ENCODE assay signal across 29 cellular contexts in genomic region chr1:205330161-205330560, GRCh38. TPM values are rescaled to one million over a fixed set of nuclear protein-coding genes. Genes with fewer than 3 reads are reported as not detected.
"Had no signal": no experiment of that assay in that cellular context is flagged by ENCODE, and none has a peak within 500 bp of the region (broad histone marks: within the 10 kb centered on the region; RNA-seq: fewer than 3 reads in every experiment).

No MANE protein-coding gene starts in this region.

- H3K27ac ChIP-seq: ascending aorta, cardiac muscle cell, VCaP had no signal

- ATAC-seq: activated CD8-positive, alpha-beta memory T cell treated with anti-CD3 and anti-CD28 coated beads, Interleukin-2, amount 10 ng/mL, durations not matched to agents 7 days and 5 days; activated CD8-positive, alpha-beta T cell treated with anti-CD3 and anti-CD28 coated beads for 36 hours; activated naive CD8-positive, alpha-beta T cell treated with anti-CD3 and anti-CD28 coated beads, Interleukin-2, amount 50 U/mL, for 24 hours had no signal

- H3K27me3 ChIP-seq: ascending aorta, cardiac muscle cell had no signal

- H3K9me3 ChIP-seq: ascending aorta had no signal

- DNase-seq: activated B cell treated with CpG ODN at 0.5 μM for 24 hours; activated CD4-positive, alpha-beta memory T cell treated with anti-CD3 and anti-CD28 coated beads for 36 hours; activated CD4-positive, alpha-beta T cell treated with anti-CD3 and anti-CD28 coated beads for 4 hours; activated CD4-positive, alpha-beta T cell treated with anti-CD3 and anti-CD28 coated beads, Interleukin-2, amount 10 ng/mL, durations not matched to agents 24 days and 14 days; activated CD4-positive, alpha-beta T cell treated with anti-CD3 and anti-CD28 coated beads, Interleukin-2, amount 50 U/mL, for 1 hour; activated CD4-positive, alpha-beta T cell treated with anti-CD3 and anti-CD28 coated beads, Interleukin-2, amount 50 U/mL, for 4 hours; activated CD4-positive, CD25-positive, alpha-beta regulatory T cell treated with anti-CD3 and anti-CD28 coated beads, Interleukin-2, amount 50 U/mL, for 72 hours; activated CD8-positive, alpha-beta memory T cell treated with anti-CD3 and anti-CD28 coated beads, Interleukin-2, amount 10 ng/mL, durations not matched to agents 7 days and 5 days; activated CD8-positive, alpha-beta memory T cell treated with anti-CD3 and anti-CD28 coated beads, Interleukin-2, amount 50 U/mL, for 48 hours; activated CD8-positive, alpha-beta T cell treated with anti-CD3 and anti-CD28 coated beads for 36 hours; activated effector memory CD4-positive, alpha-beta T cell treated with Interleukin-2 at 50 U/mL for 16 hours; activated gamma-delta T cell; activated naive CD4-positive, alpha-beta T cell treated with anti-CD3 and anti-CD28 coated beads, Interleukin-2, amount 10 ng/mL, durations not matched to agents 7 days and 5 days; activated naive CD4-positive, alpha-beta T cell treated with Interleukin-2 at 50 U/mL for 16 hours; activated naive CD8-positive, alpha-beta T cell treated with anti-CD3 and anti-CD28 coated beads, Interleukin-2, amount 10 ng/mL, durations not matched to agents 7 days and 5 days; activated naive CD8-positive, alpha-beta T cell treated with anti-CD3 and anti-CD28 coated beads, Interleukin-2, amount 50 U/mL, for 24 hours; activated T-cell treated with anti-CD3 and anti-CD28 coated beads, Interleukin-2, amount 50 U/mL, for 24 hours; activated T-cell treated with anti-CD3 and anti-CD28 coated beads, Interleukin-2, amount 50 U/mL, for 48 hours; amygdala; anterior cingulate cortex; cerebellar nuclear complex; T-helper 1 cell; T-helper 2 cell; T-helper 9 cell had no signal

- H3K4me3 ChIP-seq: ascending aorta, cardiac muscle cell had no signal

- H3K4me1 ChIP-seq: ascending aorta had no signal

- H3K36me3 ChIP-seq: ascending aorta, cardiac muscle cell had no signal

RNA-seq across cellular contexts. Expression of gene KLHDC8A, which starts 26.6 kb away (rescaled TPM):
- total RNA-seq: activated CD4-positive, alpha-beta memory T cell treated with anti-CD3 and anti-CD28 coated beads for 36 hours; activated CD8-positive, alpha-beta memory T cell treated with anti-CD3 and anti-CD28 coated beads, Interleukin-2, amount 10 ng/mL, durations not matched to agents 7 days and 5 days; activated CD8-positive, alpha-beta T cell treated with anti-CD3 and anti-CD28 coated beads for 36 hours; activated naive CD8-positive, alpha-beta T cell treated with anti-CD3 and anti-CD28 coated beads, Interleukin-2, amount 10 ng/mL, durations not matched to agents 7 days and 5 days; activated T-helper 2 cell treated with anti-CD3 and anti-CD28 coated beads, Interferon-gamma antibody, Interleukin-2, Interleukin-4, amounts not matched to agents 10 μg/mL and 5 μg/mL and 100 μg/mL, durations not matched to agents 14 hours and 24 hours and 36 hours; ascending aorta; bronchial epithelial cell had no signal
